Comparison of ENCODE assay signal across 15 cellular contexts in the genomic region with DNA sequence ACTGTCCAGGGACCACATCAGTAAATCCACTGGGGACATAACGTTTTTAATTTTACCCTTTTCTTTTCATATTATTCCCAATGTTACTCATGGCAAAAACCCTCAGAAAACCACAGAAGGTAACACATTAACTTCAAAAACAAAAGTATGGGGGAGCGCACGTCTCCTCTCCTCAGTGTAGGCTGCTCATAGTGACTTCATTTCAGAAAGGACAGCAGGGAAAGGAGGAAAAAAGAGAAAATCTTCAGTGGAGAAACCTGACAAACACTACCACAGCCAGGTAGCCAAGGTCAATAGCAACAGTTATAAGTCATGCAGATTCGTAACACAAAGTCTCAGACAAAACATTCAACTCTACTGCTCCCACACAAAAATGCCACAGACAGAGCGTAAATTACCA. TPM values are rescaled to one million over a fixed set of nuclear protein-coding genes. Genes with fewer than 3 reads are reported as not detected.
DNase-seq lines count a peak whose midpoint lies in the region; ATAC-seq and TF ChIP-seq lines count a peak whose summit lies in the region.
"Had no signal": no experiment of that assay in that cellular context is flagged by ENCODE, and none has a peak within 500 bp of the region (broad histone marks: within the 10 kb centered on the region; RNA-seq: fewer than 3 reads in every experiment).

No MANE protein-coding gene starts in this region.

- H3K4me3 ChIP-seq in esophagus muscularis mucosa, result no peak overlapping the region
- no peak overlapping the region for H3K4me3 ChIP-seq in mesenchymal stem cell (ENCODE audit: insufficient read depth in 1 of 2, low read depth in 1 of 2, low read length in 2 of 2)
- H3K4me3 ChIP-seq: GM23248 had no signal

- in situ Hi-C loops in Caki2 (cut with HindIII; ENCODE audit: low pct_unique_long_range_greater_than_20kb, low sequenced_read_pairs), result no loop called here

- TF ChIP-seq EP300 in esophagus muscularis mucosa (IDR thresholded peaks at IDR 0.05), result no peak

- H3K18ac ChIP-seq in mesenchymal stem cell (ENCODE audit: low read depth in 1 of 2, low read length in 2 of 2), result no peak overlapping the region

- H3K9me3 ChIP-seq in esophagus muscularis mucosa (peaks cover 0 to 8% (median 0%) of the 10 kb centered on the region in 4 donors), mesenchymal stem cell (ENCODE audit: control insufficient read depth, low read length) (no peaks in the 10 kb centered on the region)
- H3K9me3 ChIP-seq: BE2C had no signal

- 64% methylated on average over 5 of the region's 5 CpGs for WGBS in esophagus muscularis mucosa
- WGBS in mesenchymal stem cell, result 56% methylated on average over 5 of the region's 5 CpGs

- H3K4me1 ChIP-seq in esophagus muscularis mucosa (peaks cover 0 to 5% (median 0%) of the 10 kb centered on the region in 4 donors), mesenchymal stem cell (ENCODE audit: control insufficient read depth, insufficient read depth, low read depth, low read length) (peaks cover 7% of the 10 kb centered on the region)
- H3K4me1 ChIP-seq: BE2C had no signal

- no peak overlapping the region for H3K23ac ChIP-seq in mesenchymal stem cell (ENCODE audit: low read length in 2 of 2)

- TF ChIP-seq CTCF in esophagus muscularis mucosa (IDR thresholded peaks at IDR 0.05), result no peak

- H3K27ac ChIP-seq in esophagus muscularis mucosa (replicated peaks in 1 of 4) (no peak overlapping the region), mesenchymal stem cell (ENCODE audit: low read length, poor library complexity, severe bottlenecking) (peak overlapping the region; percentile 91)
- H3K27ac ChIP-seq: GM23248 had no signal

- no peak overlapping the region for H3K9ac ChIP-seq in mesenchymal stem cell (ENCODE audit: low read length)
- H3K9ac ChIP-seq: GM23248 had no signal

- no peak overlapping the region for H2AK5ac ChIP-seq in mesenchymal stem cell (ENCODE audit: low read length, severe bottlenecking)

- no peak for ATAC-seq in GM21360 (IDR thresholded peaks at IDR 0.05; ENCODE audit: unreplicated experiment)

- H2BK120ac ChIP-seq in mesenchymal stem cell (ENCODE audit: low read depth, low read length), result no peak overlapping the region

- H3K79me1 ChIP-seq in mesenchymal stem cell (replicated peaks; ENCODE audit: low read length, poor library complexity, severe bottlenecking), result peaks cover 14% of the 10 kb centered on the region

- peak overlapping the region; percentile 37 for H2BK5ac ChIP-seq in mesenchymal stem cell (ENCODE audit: low read depth, low read length, poor library complexity, severe bottlenecking)

- TF ChIP-seq POLR2A in esophagus muscularis mucosa (IDR thresholded peaks at IDR 0.05; ENCODE audit: low read depth), result no peak

- H3K36me3 ChIP-seq in esophagus muscularis mucosa (peaks cover 5 to 52% (median 25%) of the 10 kb centered on the region in 4 donors), mesenchymal stem cell (ENCODE audit: control insufficient read depth in 1 of 2, insufficient read depth in 2 of 2, low read depth in 1 of 2, low read length in 2 of 2) (peaks cover 16 to 93% of the 10 kb centered on the region in 2 experiments)

- intact Hi-C loops in esophagus muscularis mucosa (cut with DNase I), result no loop called here

- no peak overlapping the region for H2AFZ ChIP-seq in mesenchymal stem cell (ENCODE audit: low read depth, low read length)
- H2AFZ ChIP-seq: GM23248 had no signal

- no peak overlapping the region for H4K8ac ChIP-seq in mesenchymal stem cell (ENCODE audit: low read length)

- no peak overlapping the region for H4K91ac ChIP-seq in mesenchymal stem cell (ENCODE audit: low read length)

- no peak overlapping the region for H2BK15ac ChIP-seq in mesenchymal stem cell (ENCODE audit: low read depth, poor library complexity, severe bottlenecking)

- H3K14ac ChIP-seq in mesenchymal stem cell (ENCODE audit: low read length in 2 of 2), result no peak overlapping the region

- H3K27me3 ChIP-seq in esophagus muscularis mucosa, result no peaks in the 10 kb centered on the region
- no peaks in the 10 kb centered on the region for H3K27me3 ChIP-seq in mesenchymal stem cell (ENCODE audit: control insufficient read depth in 1 of 2, insufficient read depth in 1 of 2, low read length in 2 of 2)
- H3K27me3 ChIP-seq: BE2C had no signal

- peak overlapping the region; percentile 44 for H3K4me2 ChIP-seq in mesenchymal stem cell (ENCODE audit: low read length, poor library complexity, severe bottlenecking)

- DNase-seq in Caki2 (ENCODE audit: low read depth), result peak; percentile 55
- peak; percentile 24 for DNase-seq in esophagus muscularis mucosa (ENCODE audit: extremely low spot score)
- no peak for DNase-seq in mesenchymal stem cell
- DNase-seq in renal cortical epithelial cell (ENCODE audit: low read depth), result peak; percentile 90
- no peak for DNase-seq in activated T-cell treated with anti-CD3 and anti-CD28 coated beads, Interleukin-2, amount 50 U/mL, for 1 hour
- no peak for DNase-seq in AG08396 (ENCODE audit: low spot score)
- DNase-seq: 8988T; BE2C; CD4-positive, CD25-positive, alpha-beta regulatory T cell; CD8-positive, alpha-beta memory T cell; COR-L47; GM23248; HCEC 1CT had no signal

- H2BK12ac ChIP-seq in mesenchymal stem cell (ENCODE audit: low read length in 2 of 2), result no peak overlapping the region

- no peak overlapping the region for H3K4ac ChIP-seq in mesenchymal stem cell (ENCODE audit: low read depth in 1 of 2, low read length in 2 of 2)

RNA-seq across cellular contexts. Expression of a gene that starts 21.4 kb away (rescaled TPM):
- total RNA-seq in Caki2 (2014; rRNA removed; shearing (Covaris generic); ENCODE audit: low replicate concordance), result 12.0 and 13.0 TPM in 2 replicates
- 10 to 100 TPM; 14.5 to 31.3 (median 22.2) TPM for total RNA-seq in esophagus muscularis mucosa
- 57.1 TPM for polyA plus RNA-seq in mesenchymal stem cell (2013, experiment 1 of 2)
- polyA plus RNA-seq in mesenchymal stem cell (2013, experiment 2 of 2), result 56.1 TPM
- 17.4 and 74.6 TPM in 2 replicates for total RNA-seq in renal cortical epithelial cell
- total RNA-seq: CD4-positive, CD25-positive, alpha-beta regulatory T cell had no signal
- polyA plus RNA-seq: CD4-positive, CD25-positive, alpha-beta regulatory T cell; CD8-positive, alpha-beta memory T cell; IgD-negative memory B cell had no signal

RNA-seq across cellular contexts. Expression of a gene that starts 53.8 kb away (rescaled TPM):
- 11.8 and 12.2 TPM in 2 replicates for total RNA-seq in Caki2 (2014; rRNA removed; shearing (Covaris generic); ENCODE audit: low replicate concordance)
- 10 to 100 TPM; 43.8 to 55.1 (median 48.9) TPM for total RNA-seq in esophagus muscularis mucosa
- 45.0 TPM for polyA plus RNA-seq in mesenchymal stem cell (2013, experiment 1 of 2)
- polyA plus RNA-seq in mesenchymal stem cell (2013, experiment 2 of 2), result 46.6 TPM
- 84.6 and 93.1 TPM in 2 replicates for total RNA-seq in renal cortical epithelial cell

Comparison
In these comparisons a context has a peak if more than half of its experiments do, and no peak if none do; other contexts are left out.
1. DNase-seq: peak in Caki2 (single experiment), esophagus muscularis mucosa (single experiment) and renal cortical epithelial cell (single experiment); none in mesenchymal stem cell (single experiment), activated T-cell treated with anti-CD3 and anti-CD28 coated beads, Interleukin-2, amount 50 U/mL, for 1 hour (single experiment) and AG08396 (single experiment).